11 cellular contexts compared by ENCODE assay signal in genomic region chr3:182364323-182364722, GRCh38.
A peak's percentile ranks its signal among the peaks of the same experiment; 100 is the strongest.
DNase-seq lines count a peak whose midpoint lies in the region; ATAC-seq and TF ChIP-seq lines count a peak whose summit lies in the region.
"Had no signal": no experiment of that assay in that cellular context is flagged by ENCODE, and none has a peak within 500 bp of the region (broad histone marks: within the 10 kb centered on the region; RNA-seq: fewer than 3 reads in every experiment).

No MANE protein-coding gene starts in this region.

- H3K4me3 Mint-ChIP-seq in CD8-positive, alpha-beta memory T cell, result no peak overlapping the region

- POLR2A ChIA-PET in CD8-positive, alpha-beta memory T cell (lab: Charles Lee), result no interaction called here

- peak; percentile 25 for TF ChIP-seq CTCF in astrocyte of the spinal cord (IDR thresholded peaks at IDR 0.05; ENCODE audit: low read depth, low read length)

- no peaks in the 10 kb centered on the region for H3K27me3 Mint-ChIP-seq in CD8-positive, alpha-beta memory T cell

- H3K4me1 Mint-ChIP-seq in CD8-positive, alpha-beta memory T cell, result no peaks in the 10 kb centered on the region

- no peak overlapping the region for H3K27ac ChIP-seq in CD8-positive, alpha-beta memory T cell (ENCODE audit: low read depth, low read length)

- CTCF ChIA-PET in CD8-positive, alpha-beta memory T cell (lab: Charles Lee), result no interaction called here

- in situ Hi-C loops in astrocyte of the spinal cord (cut with HindIII; ENCODE audit: low sequenced_read_pairs), result no loop called here

- no peak overlapping the region for H3K27ac Mint-ChIP-seq in CD8-positive, alpha-beta memory T cell

- DNase-seq in Daoy (ENCODE audit: low read depth), result peak; percentile 38
- DNase-seq in NCI-H2029 treated with DMSO at 0.1 percent for 48 hours (lab: John Stamatoyannopoulos, UW), result peak; percentile 85
- DNase-seq in astrocyte of the spinal cord (ENCODE audit: low read depth, low spot score), result peak; percentile 50
- peak; percentile 76 for DNase-seq in midbrain (lab: John Stamatoyannopoulos, UW)
- no peak for DNase-seq in DMS79 (lab: John Stamatoyannopoulos, UW)
- no peak for DNase-seq in CD8-positive, alpha-beta memory T cell
- DNase-seq: KBM-7; stimulated activated CD4-positive, alpha-beta T cell treated with anti-CD3 and anti-CD28 coated beads, Interleukin-4, amount 100 ng/mL, for 1 hour had no signal

- H3K9me3 Mint-ChIP-seq in CD8-positive, alpha-beta memory T cell, result peaks cover 0 to 5% (median 0%) of the 10 kb centered on the region in 5 donors

- no peaks in the 10 kb centered on the region for H3K27me3 ChIP-seq in CD8-positive, alpha-beta memory T cell (ENCODE audit: insufficient read depth, low read length, poor library complexity, severe bottlenecking)
- H3K27me3 ChIP-seq: stomach had no signal

- no peak overlapping the region for H3K4me3 ChIP-seq in astrocyte of the spinal cord (ENCODE audit: low read depth, low read length)
- no peak overlapping the region for H3K4me3 ChIP-seq in CD8-positive, alpha-beta memory T cell (ENCODE audit: low read length)

- H3K4me1 ChIP-seq in CD8-positive, alpha-beta memory T cell (ENCODE audit: insufficient read depth, low read length), result no peaks in the 10 kb centered on the region

- H3K36me3 ChIP-seq in CD8-positive, alpha-beta memory T cell (ENCODE audit: insufficient read depth, low read length), result no peaks in the 10 kb centered on the region
- H3K36me3 ChIP-seq: stomach had no signal

- H3K9me3 ChIP-seq in CD8-positive, alpha-beta memory T cell (ENCODE audit: low read length), result no peaks in the 10 kb centered on the region
- H3K9me3 ChIP-seq: stomach had no signal

- ATAC-seq in HG03520 (IDR thresholded peaks at IDR 0.05; ENCODE audit: unreplicated experiment) (no peak), GM19324 (IDR thresholded peaks at IDR 0.05; ENCODE audit: low FRiP score, unreplicated experiment) (no peak)

- peaks cover 0 to 2% (median 0%) of the 10 kb centered on the region in 3 donors for H3K36me3 Mint-ChIP-seq in CD8-positive, alpha-beta memory T cell

Comparison
In these comparisons a context has a peak if more than half of its experiments do, and no peak if none do; other contexts are left out.
1. DNase-seq: peak in Daoy (single experiment), NCI-H2029 treated with DMSO at 0.1 percent for 48 hours (single experiment), astrocyte of the spinal cord (single experiment) and midbrain (single experiment); none in DMS79 (single experiment) and CD8-positive, alpha-beta memory T cell (0 of 5).